ENCODE assay signal across 17 cellular contexts in genomic region chr1:211345719-211346118, GRCh38. TPM values are rescaled to one million over a fixed set of nuclear protein-coding genes. Genes with fewer than 3 reads are reported as not detected.
DNase-seq lines count a peak whose midpoint lies in the region; ATAC-seq and TF ChIP-seq lines count a peak whose summit lies in the region.
"Had no signal": no experiment of that assay in that cellular context is flagged by ENCODE, and none has a peak within 500 bp of the region (broad histone marks: within the 10 kb centered on the region; RNA-seq: fewer than 3 reads in every experiment).

No MANE protein-coding gene starts in this region.

- H3K9ac ChIP-seq in iPS-20b (ENCODE audit: low read depth, low read length), result peak overlapping the region; percentile 40; the same call in 1 of the 2 replicates
- H3K9ac ChIP-seq: BLaER1 had no signal

- DNase-seq in CD4-positive, alpha-beta T cell, result no peak
- DNase-seq in NCI-H526 treated with DMSO at 0.1 percent for 48 hours (lab: John Stamatoyannopoulos, UW), result peak; percentile 32
- no peak for DNase-seq in GM10266 (ENCODE audit: extremely low spot score)
- no peak for DNase-seq in natural killer cell treated with Interleukin-12 subunit alpha and Interleukin-12 subunit beta and Interleukin-15 and Interleukin-18, amount 100 ng/mL, for 72 hours (ENCODE audit: low spot score)
- DNase-seq in GM19240 (ENCODE audit: insufficient read length, low spot score), result no peak
- DNase-seq: activated CD4-positive, alpha-beta T cell treated with anti-CD3 and anti-CD28 coated beads, Interleukin-2, amount 50 U/mL, for 1 hour; central memory CD4-positive, alpha-beta T cell; esophagus squamous epithelium; hypothalamus; MG63; mucosa of descending colon; T-helper 1 cell had no signal

- no peaks in the 10 kb centered on the region for H3K27me3 Mint-ChIP-seq in CD4-positive, alpha-beta T cell
- no peaks in the 10 kb centered on the region for H3K27me3 Mint-ChIP-seq in natural killer cell treated with Interleukin-12 subunit alpha and Interleukin-12 subunit beta and Interleukin-15 and Interleukin-18, amount 100 ng/mL, for 72 hours

- no peaks in the 10 kb centered on the region for H3K36me3 ChIP-seq in HEK293 (ENCODE audit: control insufficient read depth in 2 of 2, insufficient read depth in 1 of 2, low read length in 2 of 2)
- no peaks in the 10 kb centered on the region for H3K36me3 ChIP-seq in iPS-20b (ENCODE audit: insufficient read depth, low read depth, low read length)
- H3K36me3 ChIP-seq: esophagus squamous epithelium had no signal

- intact Hi-C loops in CD4-positive, alpha-beta T cell (cut with DNase I, micrococcal nuclease), result no loop called here

- peaks cover 33% of the 10 kb centered on the region for H3K36me3 Mint-ChIP-seq in CD4-positive, alpha-beta T cell (ENCODE audit: low read depth)
- no peaks in the 10 kb centered on the region for H3K36me3 Mint-ChIP-seq in natural killer cell treated with Interleukin-12 subunit alpha and Interleukin-12 subunit beta and Interleukin-15 and Interleukin-18, amount 100 ng/mL, for 72 hours

- H3K4me3 ChIP-seq in HEK293 (ENCODE audit: low read depth, low read length), result no peak overlapping the region
- H3K4me3 ChIP-seq in iPS-20b (ENCODE audit: low read length), result no peak overlapping the region
- H3K4me3 ChIP-seq: BLaER1, esophagus squamous epithelium, MG63, mucosa of descending colon had no signal

- H3K4me1 Mint-ChIP-seq in CD4-positive, alpha-beta T cell (ENCODE audit: low read depth), result peaks cover 96% of the 10 kb centered on the region
- peaks cover 48 to 53% of the 10 kb centered on the region in 2 donors for H3K4me1 Mint-ChIP-seq in natural killer cell treated with Interleukin-12 subunit alpha and Interleukin-12 subunit beta and Interleukin-15 and Interleukin-18, amount 100 ng/mL, for 72 hours (ENCODE audit: low read depth in 2 of 2)

- POLR2A ChIA-PET in CD4-positive, alpha-beta T cell (lab: Charles Lee), result interaction anchor here (4.4 kb wide), 1 partner anchor 18 kb away, joined by 26 read pairs; the partner anchor contains the start of gene TRAF5
- POLR2A ChIA-PET in HEK293 (lab: Yijun Ruan, JAX), result no interaction called here

- TF ChIP-seq CTCF in CD4-positive, alpha-beta T cell (IDR thresholded peaks at IDR 0.05), result no peak
- TF ChIP-seq CTCF in HEK293 (tag by site-specific recombination; IDR thresholded peaks at IDR 0.05), result no peak
- no peak for TF ChIP-seq CTCF in GM10266 (IDR thresholded peaks at IDR 0.05; ENCODE audit: control insufficient read depth, insufficient read depth, low read depth, missing control alignments)

- H3K9me3 Mint-ChIP-seq in CD4-positive, alpha-beta T cell, result no peaks in the 10 kb centered on the region
- H3K9me3 Mint-ChIP-seq in natural killer cell treated with Interleukin-12 subunit alpha and Interleukin-12 subunit beta and Interleukin-15 and Interleukin-18, amount 100 ng/mL, for 72 hours, result no peaks in the 10 kb centered on the region

- CTCF ChIA-PET in CD4-positive, alpha-beta T cell (lab: Charles Lee), result no interaction called here
- CTCF ChIA-PET in HEK293 (lab: Yijun Ruan, JAX), result interaction anchor here (0.9 to 2.8 kb wide), 2 partner anchors 131 to 169 kb away, joined by 3 to 9 read pairs; no protein-coding TSS in a partner anchor

- peak overlapping the region; percentile 28 for H3K27ac Mint-ChIP-seq in CD4-positive, alpha-beta T cell
- no peak overlapping the region for H3K27ac Mint-ChIP-seq in natural killer cell treated with Interleukin-12 subunit alpha and Interleukin-12 subunit beta and Interleukin-15 and Interleukin-18, amount 100 ng/mL, for 72 hours

- H3K4me3 Mint-ChIP-seq in CD4-positive, alpha-beta T cell, result no peak overlapping the region
- H3K4me3 Mint-ChIP-seq in natural killer cell treated with Interleukin-12 subunit alpha and Interleukin-12 subunit beta and Interleukin-15 and Interleukin-18, amount 100 ng/mL, for 72 hours, result no peak overlapping the region

- no peak for ATAC-seq in CD4-positive, alpha-beta T cell (ENCODE audit: poor library complexity)
- ATAC-seq in HG03460 (IDR thresholded peaks at IDR 0.05; ENCODE audit: unreplicated experiment), result no peak
- ATAC-seq in natural killer cell treated with Interleukin-12 subunit alpha and Interleukin-12 subunit beta and Interleukin-15 and Interleukin-18, amount 100 ng/mL, for 72 hours, result no peak
- ATAC-seq: mucosa of descending colon had no signal

- no peaks in the 10 kb centered on the region for H3K9me3 ChIP-seq in CD4-positive, alpha-beta T cell (ENCODE audit: control insufficient read depth, low read length)
- H3K9me3 ChIP-seq in HEK293 (ENCODE audit: control insufficient read depth, insufficient read depth, low read depth, low read length) (no peaks in the 10 kb centered on the region), iPS-20b (ENCODE audit: insufficient read depth, low read depth, low read length) (no peaks in the 10 kb centered on the region)
- H3K9me3 ChIP-seq: esophagus squamous epithelium, MG63, mucosa of descending colon had no signal

- H3K4me1 ChIP-seq in HEK293 (ENCODE audit: control insufficient read depth, insufficient read depth, low read length) (no peaks in the 10 kb centered on the region), iPS-20b (ENCODE audit: insufficient read depth, low read length) (peaks cover 11% of the 10 kb centered on the region; the same call in 1 of the 2 replicates)
- H3K4me1 ChIP-seq: BLaER1 had no signal

- H3K27ac ChIP-seq in CD4-positive, alpha-beta T cell (ENCODE audit: low read depth, low read length), result no peak overlapping the region
- no peak overlapping the region for H3K27ac ChIP-seq in HEK293 (ENCODE audit: extremely low read depth, low read depth, low read length)
- H3K27ac ChIP-seq in iPS-20b (ENCODE audit: low read length), result no peak overlapping the region
- H3K27ac ChIP-seq: BLaER1, esophagus squamous epithelium, HL-60 had no signal

- no peaks in the 10 kb centered on the region for H3K27me3 ChIP-seq in CD4-positive, alpha-beta T cell (ENCODE audit: control insufficient read depth, insufficient read depth, low read length)
- H3K27me3 ChIP-seq in iPS-20b (ENCODE audit: insufficient read depth, low read length), result no peaks in the 10 kb centered on the region
- H3K27me3 ChIP-seq: BLaER1, esophagus squamous epithelium, MG63 had no signal

TF ChIP-seq in HEK293, 187 proteins besides CTCF, POLR2A, EP300 and RAD21 (continues in another document):
- TF ChIP-seq ZNF398 (tag by site-specific recombination; IDR thresholded peaks at IDR 0.05) (no peak), ZBTB48 (tag by site-specific recombination; IDR thresholded peaks at IDR 0.05) (peak; percentile 89), ZNF169 (tag by site-specific recombination; IDR thresholded peaks at IDR 0.05) (no peak), ZNF600 (tag by site-specific recombination; IDR thresholded peaks at IDR 0.05) (0 out of 2 replicates have a peak, but pooled peaks have one; percentile 20), ZNF112 (tag by site-specific recombination; IDR thresholded peaks at IDR 0.05) (no peak), SP7 (tag by site-specific recombination; IDR thresholded peaks at IDR 0.05) (peak; percentile 30; the same call in 1 of the 2 replicates), GLIS1 (tag by site-specific recombination; IDR thresholded peaks at IDR 0.05) (peak; percentile 59), IKZF3 (tag by site-specific recombination; IDR thresholded peaks at IDR 0.05) (peak; percentile 60; the same call in 1 of the 2 replicates), KLF16 (tag by site-specific recombination; IDR thresholded peaks at IDR 0.05) (no peak), ZNF362 (tag by site-specific recombination; IDR thresholded peaks at IDR 0.05) (no peak), ZNF555 (tag by site-specific recombination; conservative IDR thresholded peaks at IDR 0.05) (no peak), OSR2 (tag by site-specific recombination; IDR thresholded peaks at IDR 0.05) (peak; percentile 53), ZNF114 (tag by site-specific recombination; IDR thresholded peaks at IDR 0.05) (no peak), ZXDB (tag by site-specific recombination; IDR thresholded peaks at IDR 0.05) (0 out of 2 replicates have a peak, but pooled peaks have one; percentile 32), MZF1 (tag by site-specific recombination; IDR thresholded peaks at IDR 0.05; ENCODE audit: borderline replicate concordance) (peak; percentile 99)

RNA-seq across cellular contexts. Expression of gene TRAF5, which starts 19.1 kb away (rescaled TPM):
- 10 to 100 TPM; 21.9 to 23.2 TPM for total RNA-seq in CD4-positive, alpha-beta T cell
- total RNA-seq in natural killer cell treated with Interleukin-12 subunit alpha and Interleukin-12 subunit beta and Interleukin-15 and Interleukin-18, amount 100 ng/mL, for 72 hours, result 10 to 100 TPM; 27.8 to 46.7 TPM
